ENCODE assay signal across 1 cellular context in the genomic region with DNA sequence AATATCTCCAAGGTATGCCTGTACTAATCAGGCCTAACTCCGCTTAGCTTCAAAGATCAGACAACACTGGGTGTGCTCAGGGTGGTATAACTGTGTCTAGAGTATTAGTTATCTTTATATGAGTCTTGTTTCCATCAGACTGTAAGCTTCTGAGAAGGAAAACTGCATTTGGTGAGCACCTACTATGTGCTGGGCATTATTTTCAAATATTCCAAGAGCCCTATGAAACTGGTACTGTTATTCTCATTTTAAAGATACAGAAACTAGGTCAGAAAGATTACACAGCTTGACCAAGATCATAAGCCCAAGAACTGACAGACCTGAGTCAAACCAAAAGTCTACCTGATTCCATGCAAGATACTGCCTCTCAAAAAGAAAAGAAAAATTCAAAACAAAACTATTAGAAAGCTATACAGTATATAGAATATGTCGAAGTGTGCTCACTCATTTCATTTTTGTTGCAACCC.
A peak's percentile ranks its signal among the peaks of the same experiment; 100 is the strongest.
TF ChIP-seq lines count a peak whose summit lies in the region.

No MANE protein-coding gene starts in this region.

TF ChIP-seq in K562, 482 proteins besides CTCF, POLR2A, EP300 and RAD21:
- TF ChIP-seq ZNF778 (CRISPR knock-in tag; IDR thresholded peaks at IDR 0.05) (no peak), ZKSCAN1 (IDR thresholded peaks at IDR 0.05; ENCODE audit: low read depth, low read length) (peak; percentile 82), KLF10 (CRISPR knock-in tag; IDR thresholded peaks at IDR 0.05) (no peak)
